In genomic region chr17:74369221-74369620, GRCh38 we compare ENCODE assay signal across 8 cellular contexts. TPM values are rescaled to one million over a fixed set of nuclear protein-coding genes. Genes with fewer than 3 reads are reported as not detected.
A peak's percentile ranks its signal among the peaks of the same experiment; 100 is the strongest.
DNase-seq lines count a peak whose midpoint lies in the region; ATAC-seq lines count a peak whose summit lies in the region.

No MANE protein-coding gene starts in this region.

- no peaks in the 10 kb centered on the region for H3K36me3 Mint-ChIP-seq in T-cell

- H3K27ac Mint-ChIP-seq in T-cell: no peak overlapping the region

- H3K4me1 Mint-ChIP-seq in T-cell: peaks cover 15 to 17% (median 15%) of the 10 kb centered on the region in 3 donors

- POLR2A ChIA-PET in T-cell (lab: Charles Lee): no interaction called here

- CTCF ChIA-PET in T-cell (lab: Charles Lee): interaction anchor here (0.5 to 2.4 kb wide), 18 partner anchors 9 to 1429 kb away, joined by 3 to 12 read pairs (median 4); no protein-coding TSS in a partner anchor

- ATAC-seq in T-cell (replicated peaks in 1 of 4): peak; percentile 72 to 83 (median 76)
- no peak for ATAC-seq in HG02571 (IDR thresholded peaks at IDR 0.05; ENCODE audit: unreplicated experiment)
- ATAC-seq in GM19455 (IDR thresholded peaks at IDR 0.05; ENCODE audit: unreplicated experiment): no peak

- DNase-seq in DMS53 (lab: John Stamatoyannopoulos, UW) (peak; percentile 90), T-cell (peak; percentile 30 to 73 (median 60)), GOT3 (lab: John Stamatoyannopoulos, UW) (no peak), NCI-H1092 (lab: John Stamatoyannopoulos, UW) (no peak)
- DNase-seq in activated naive CD4-positive, alpha-beta T cell treated with anti-CD3 and anti-CD28 coated beads, Interleukin-2, amount 50 U/mL, for 16 hours: peak; percentile 67
- peak; percentile 17 to 54 for DNase-seq in stimulated activated CD4-positive, alpha-beta T cell treated with anti-CD3 and anti-CD28 coated beads, Interleukin-15, amount 100 ng/mL, for 1 hour (ENCODE audit: low read depth in 1 of 2, low spot score in 1 of 2)

- peak overlapping the region; percentile 31 to 69 (median 43) for H3K4me3 Mint-ChIP-seq in T-cell

- H3K27me3 Mint-ChIP-seq in T-cell: peaks cover 6 to 9% of the 10 kb centered on the region in 2 donors

- H3K9me3 Mint-ChIP-seq in T-cell: no peaks in the 10 kb centered on the region

RNA-seq across cellular contexts. Expression of gene GPR142, which starts 1.9 kb away (rescaled TPM):
- not detected for total RNA-seq in T-cell

RNA-seq across cellular contexts. Expression of gene BTBD17, which starts 7.6 kb away (rescaled TPM):
- total RNA-seq in T-cell: under 1 TPM in 1 of 5 donors, not detected in 4; 0.26 TPM

RNA-seq across cellular contexts. Expression of gene KIF19, which starts 43.2 kb away (rescaled TPM):
- total RNA-seq in T-cell: 1 to 10 TPM in 1 of 5 donors, under 1 TPM in 4; 0.20 to 2.0 (median 0.53) TPM

Comparison
In these comparisons a context has a peak if more than half of its experiments do, and no peak if none do; other contexts are left out.
1. DNase-seq: peak in DMS53 (single experiment), T-cell (34 of 34), activated naive CD4-positive, alpha-beta T cell treated with anti-CD3 and anti-CD28 coated beads, Interleukin-2, amount 50 U/mL, for 16 hours (single experiment) and stimulated activated CD4-positive, alpha-beta T cell treated with anti-CD3 and anti-CD28 coated beads, Interleukin-15, amount 100 ng/mL, for 1 hour (2 of 2); none in GOT3 (single experiment) and NCI-H1092 (single experiment).
2. ATAC-seq: peak in T-cell (4 of 4); none in HG02571 (single experiment) and GM19455 (single experiment).